Comparison of ENCODE assay signal across 11 cellular contexts in the genomic region with DNA sequence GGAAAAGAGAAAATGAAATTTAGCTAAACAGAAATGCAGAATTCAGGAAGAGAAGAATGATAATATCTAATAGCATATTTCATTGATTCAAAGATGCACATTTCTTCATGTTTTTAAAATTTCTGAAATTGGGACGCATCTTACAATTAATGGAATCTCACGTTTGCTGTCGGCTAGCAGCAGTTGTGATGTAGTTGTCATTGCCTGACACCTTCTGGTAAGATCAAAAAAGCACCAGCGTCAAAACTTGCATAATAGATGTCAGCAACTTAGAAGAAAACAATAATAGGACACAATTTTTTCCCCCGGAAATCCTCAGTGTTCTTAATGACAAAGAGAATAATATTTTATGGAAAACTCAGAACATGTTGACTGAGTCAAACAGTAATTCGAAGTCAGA. TPM values are rescaled to one million over a fixed set of nuclear protein-coding genes. Genes with fewer than 3 reads are reported as not detected.
DNase-seq lines count a peak whose midpoint lies in the region; ATAC-seq, FAIRE-seq and TF ChIP-seq lines count a peak whose summit lies in the region.
"Had no signal": no experiment of that assay in that cellular context is flagged by ENCODE, and none has a peak within 500 bp of the region (broad histone marks: within the 10 kb centered on the region; RNA-seq: fewer than 3 reads in every experiment).

No MANE protein-coding gene starts in this region.

- H3K4me1 Mint-ChIP-seq in astrocyte (ENCODE audit: low read depth, unreplicated experiment) = no peaks in the 10 kb centered on the region
- no peaks in the 10 kb centered on the region for H3K4me1 Mint-ChIP-seq in CD8-positive, alpha-beta T cell (ENCODE audit: low read depth)
- no peaks in the 10 kb centered on the region for H3K4me1 Mint-ChIP-seq in activated T-helper 1 cell treated with anti-CD3 and anti-CD28 coated beads, Interleukin-12 subunit alpha, Interleukin-12 subunit beta, Interleukin-2, Interleukin-4 antibody, amounts not matched to agents 30 ng/mL and 10 ng/mL and 1 ng/mL, durations not matched to agents 14 hours and 24 hours and 36 hours (ENCODE audit: low read depth)
- H3K4me1 Mint-ChIP-seq: immature natural killer cell had no signal

- no peak for ATAC-seq in CD8-positive, alpha-beta T cell

- H3K27ac ChIP-seq in astrocyte (ENCODE audit: low read depth, low read length) (no peak overlapping the region), tibial artery (no peak overlapping the region)
- H3K27ac ChIP-seq in CD8-positive, alpha-beta T cell (ENCODE audit: low read depth, low read length) = no peak overlapping the region

- DNase-seq in GDM1 (lab: John Stamatoyannopoulos, UW) (peak; percentile 0), Kasumi-1 (lab: John Stamatoyannopoulos, UW) (peak; percentile 4 to 5), astrocyte (ENCODE audit: low read depth) (no peak), myocyte (ENCODE audit: low read depth) (peak; percentile 3), tibial artery (no peak)
- DNase-seq in CD8-positive, alpha-beta T cell = no peak
- no peak for DNase-seq in activated T-helper 1 cell treated with anti-CD3 and anti-CD28 coated beads, Interleukin-12 subunit alpha, Interleukin-12 subunit beta, Interleukin-2, Interleukin-4 antibody, amounts not matched to agents 30 ng/mL and 10 ng/mL and 1 ng/mL, durations not matched to agents 14 hours and 24 hours and 36 hours (ENCODE audit: low spot score)
- DNase-seq: immature natural killer cell; NCI-H345; stimulated activated naive CD4-positive, alpha-beta T cell treated with Interleukin-2 at 50 U/mL for 16 hours had no signal

- no peak overlapping the region for H3K4me2 ChIP-seq in astrocyte (ENCODE audit: low read length)

- H3K36me3 Mint-ChIP-seq in astrocyte (ENCODE audit: low read depth, unreplicated experiment) = no peaks in the 10 kb centered on the region
- H3K36me3 Mint-ChIP-seq in CD8-positive, alpha-beta T cell = no peaks in the 10 kb centered on the region
- no peaks in the 10 kb centered on the region for H3K36me3 Mint-ChIP-seq in activated T-helper 1 cell treated with anti-CD3 and anti-CD28 coated beads, Interleukin-12 subunit alpha, Interleukin-12 subunit beta, Interleukin-2, Interleukin-4 antibody, amounts not matched to agents 30 ng/mL and 10 ng/mL and 1 ng/mL, durations not matched to agents 14 hours and 24 hours and 36 hours (ENCODE audit: low read depth)
- H3K36me3 Mint-ChIP-seq: immature natural killer cell had no signal

- H4K20me1 ChIP-seq in astrocyte (ENCODE audit: insufficient read depth, low read length) = no peaks in the 10 kb centered on the region

- H2AFZ ChIP-seq in astrocyte (ENCODE audit: low read depth, low read length) = no peak overlapping the region

- TF ChIP-seq CTCF in astrocyte (IDR thresholded peaks at IDR 0.05; ENCODE audit: insufficient read depth, low read depth, low read length) = no peak
- no peak for TF ChIP-seq CTCF in CD8-positive, alpha-beta T cell (IDR thresholded peaks at IDR 0.05)
- TF ChIP-seq CTCF in tibial artery (IDR thresholded peaks at IDR 0.05) = no peak

- POLR2A ChIA-PET in CD8-positive, alpha-beta T cell (lab: Charles Lee) = no interaction called here

- H3K9me3 ChIP-seq in astrocyte (ENCODE audit: insufficient read depth, low read depth, low read length) = no peaks in the 10 kb centered on the region
- H3K9me3 ChIP-seq in CD8-positive, alpha-beta T cell (ENCODE audit: low read length) = no peaks in the 10 kb centered on the region
- H3K9me3 ChIP-seq in tibial artery = no peaks in the 10 kb centered on the region

- no peaks in the 10 kb centered on the region for H3K9me3 Mint-ChIP-seq in astrocyte (ENCODE audit: unreplicated experiment)
- H3K9me3 Mint-ChIP-seq in CD8-positive, alpha-beta T cell = no peaks in the 10 kb centered on the region
- no peaks in the 10 kb centered on the region for H3K9me3 Mint-ChIP-seq in activated T-helper 1 cell treated with anti-CD3 and anti-CD28 coated beads, Interleukin-12 subunit alpha, Interleukin-12 subunit beta, Interleukin-2, Interleukin-4 antibody, amounts not matched to agents 30 ng/mL and 10 ng/mL and 1 ng/mL, durations not matched to agents 14 hours and 24 hours and 36 hours
- H3K9me3 Mint-ChIP-seq: immature natural killer cell; T-helper 1 cell treated with Interleukin-12 subunit alpha and Interleukin-12 subunit beta and Interleukin-4 antibody, amounts not matched to agents 30 μg/mL and 1 μg/mL, for 36 hours had no signal

- H3K4me3 Mint-ChIP-seq in astrocyte (ENCODE audit: unreplicated experiment) = no peak overlapping the region
- no peak overlapping the region for H3K4me3 Mint-ChIP-seq in CD8-positive, alpha-beta T cell
- no peak overlapping the region for H3K4me3 Mint-ChIP-seq in activated T-helper 1 cell treated with anti-CD3 and anti-CD28 coated beads, Interleukin-12 subunit alpha, Interleukin-12 subunit beta, Interleukin-2, Interleukin-4 antibody, amounts not matched to agents 30 ng/mL and 10 ng/mL and 1 ng/mL, durations not matched to agents 14 hours and 24 hours and 36 hours
- H3K4me3 Mint-ChIP-seq: immature natural killer cell; T-helper 1 cell treated with Interleukin-12 subunit alpha and Interleukin-12 subunit beta and Interleukin-4 antibody, amounts not matched to agents 30 μg/mL and 1 μg/mL, for 36 hours had no signal

- no peaks in the 10 kb centered on the region for H3K79me2 ChIP-seq in astrocyte (ENCODE audit: insufficient read depth, low read length)

- peaks cover 4% of the 10 kb centered on the region for H3K27me3 Mint-ChIP-seq in astrocyte (ENCODE audit: low read depth, unreplicated experiment)
- no peaks in the 10 kb centered on the region for H3K27me3 Mint-ChIP-seq in CD8-positive, alpha-beta T cell (ENCODE audit: low read depth)
- H3K27me3 Mint-ChIP-seq in activated T-helper 1 cell treated with anti-CD3 and anti-CD28 coated beads, Interleukin-12 subunit alpha, Interleukin-12 subunit beta, Interleukin-2, Interleukin-4 antibody, amounts not matched to agents 30 ng/mL and 10 ng/mL and 1 ng/mL, durations not matched to agents 14 hours and 24 hours and 36 hours (ENCODE audit: insufficient read depth) = peaks cover 14% of the 10 kb centered on the region

- H3K27ac Mint-ChIP-seq in astrocyte (ENCODE audit: unreplicated experiment) = no peak overlapping the region
- no peak overlapping the region for H3K27ac Mint-ChIP-seq in CD8-positive, alpha-beta T cell
- H3K27ac Mint-ChIP-seq in activated T-helper 1 cell treated with anti-CD3 and anti-CD28 coated beads, Interleukin-12 subunit alpha, Interleukin-12 subunit beta, Interleukin-2, Interleukin-4 antibody, amounts not matched to agents 30 ng/mL and 10 ng/mL and 1 ng/mL, durations not matched to agents 14 hours and 24 hours and 36 hours = no peak overlapping the region
- H3K27ac Mint-ChIP-seq: immature natural killer cell; T-helper 1 cell treated with Interleukin-12 subunit alpha and Interleukin-12 subunit beta and Interleukin-4 antibody, amounts not matched to agents 30 μg/mL and 1 μg/mL, for 36 hours had no signal

- H3K27me3 ChIP-seq in astrocyte (ENCODE audit: insufficient read depth, low read length) (no peaks in the 10 kb centered on the region), tibial artery (no peaks in the 10 kb centered on the region)
- H3K27me3 ChIP-seq in CD8-positive, alpha-beta T cell (ENCODE audit: insufficient read depth, low read length) = no peaks in the 10 kb centered on the region

- H3K4me1 ChIP-seq in astrocyte (ENCODE audit: insufficient read depth, low read length) (no peaks in the 10 kb centered on the region), tibial artery (no peaks in the 10 kb centered on the region)
- no peaks in the 10 kb centered on the region for H3K4me1 ChIP-seq in CD8-positive, alpha-beta T cell (ENCODE audit: insufficient read depth, low read length)

- peak; percentile 66 for FAIRE-seq in astrocyte (lab: Jason Lieb, UNC)

- H3K4me3 ChIP-seq in astrocyte (ENCODE audit: insufficient read depth, low read depth, low read length) = no peak overlapping the region
- H3K4me3 ChIP-seq in CD8-positive, alpha-beta T cell (ENCODE audit: low read depth, low read length) = no peak overlapping the region
- H3K4me3 ChIP-seq in tibial artery = no peak overlapping the region

- no peaks in the 10 kb centered on the region for H3K36me3 ChIP-seq in astrocyte (ENCODE audit: insufficient read depth, low read length)
- no peaks in the 10 kb centered on the region for H3K36me3 ChIP-seq in CD8-positive, alpha-beta T cell (ENCODE audit: insufficient read depth, low read length)
- no peaks in the 10 kb centered on the region for H3K36me3 ChIP-seq in tibial artery

- CTCF ChIA-PET in CD8-positive, alpha-beta T cell (lab: Charles Lee) = interaction anchor here (1.0 kb wide), 1 partner anchor 191 kb away, joined by 3 read pairs; no protein-coding TSS in a partner anchor

- no peak overlapping the region for H3K9ac ChIP-seq in astrocyte (ENCODE audit: low read length)

- intact Hi-C loops in CD8-positive, alpha-beta T cell (cut with DNase I, micrococcal nuclease) = loop anchor here in 1 of 2 experiments (2.0 kb wide), 1 partner anchor 190 kb away; no protein-coding TSS in a partner anchor
- intact Hi-C loops in activated T-helper 1 cell treated with anti-CD3 and anti-CD28 coated beads, Interleukin-12 subunit alpha, Interleukin-12 subunit beta, Interleukin-2, Interleukin-4 antibody, amounts not matched to agents 30 ng/mL and 10 ng/mL and 1 ng/mL, durations not matched to agents 14 hours and 24 hours and 36 hours (cut with micrococcal nuclease) = no loop called here
- intact Hi-C loops in tibial artery (cut with DNase I; ENCODE audit: low total_unique reads) = no loop called here

RNA-seq across cellular contexts. Expression of a gene that starts 29.8 kb away (rescaled TPM):
- total RNA-seq in astrocyte (0.55 and 1.1 TPM in 2 replicates), myocyte (not detected in 2 replicates)
- polyA plus RNA-seq in myocyte (2012) = not detected
- under 1 TPM; 0.86 to 0.98 TPM for total RNA-seq in CD8-positive, alpha-beta T cell
- not detected in 2 replicates for total RNA-seq in activated T-helper 1 cell treated with anti-CD3 and anti-CD28 coated beads, Interleukin-12 subunit alpha, Interleukin-12 subunit beta, Interleukin-2, Interleukin-4 antibody, amounts not matched to agents 30 ng/mL and 10 ng/mL and 1 ng/mL, durations not matched to agents 14 hours and 24 hours and 36 hours
- polyA plus RNA-seq: immature natural killer cell had no signal

RNA-seq across cellular contexts. Expression of a gene that starts 52.2 kb away (rescaled TPM):
- not detected in 2 replicates for total RNA-seq in astrocyte
- not detected in 2 replicates for total RNA-seq in myocyte
- polyA plus RNA-seq in myocyte (2012) = not detected
- not detected for total RNA-seq in CD8-positive, alpha-beta T cell
- total RNA-seq in activated T-helper 1 cell treated with anti-CD3 and anti-CD28 coated beads, Interleukin-12 subunit alpha, Interleukin-12 subunit beta, Interleukin-2, Interleukin-4 antibody, amounts not matched to agents 30 ng/mL and 10 ng/mL and 1 ng/mL, durations not matched to agents 14 hours and 24 hours and 36 hours = 0.12 TPM in 1 of 2 replicates, not detected in the other
- polyA plus RNA-seq: immature natural killer cell had no signal

Comparison
In these comparisons a context has a peak if more than half of its experiments do, and no peak if none do; other contexts are left out.
1. DNase-seq: peak in GDM1 (single experiment), Kasumi-1 (2 of 2) and myocyte (single experiment); none in astrocyte (single experiment), CD8-positive, alpha-beta T cell (0 of 7), activated T-helper 1 cell treated with anti-CD3 and anti-CD28 coated beads, Interleukin-12 subunit alpha, Interleukin-12 subunit beta, Interleukin-2, Interleukin-4 antibody, amounts not matched to agents 30 ng/mL and 10 ng/mL and 1 ng/mL, durations not matched to agents 14 hours and 24 hours and 36 hours (single experiment) and tibial artery (0 of 2).